Comparison of ENCODE assay signal across 18 cellular contexts in the genomic region with DNA sequence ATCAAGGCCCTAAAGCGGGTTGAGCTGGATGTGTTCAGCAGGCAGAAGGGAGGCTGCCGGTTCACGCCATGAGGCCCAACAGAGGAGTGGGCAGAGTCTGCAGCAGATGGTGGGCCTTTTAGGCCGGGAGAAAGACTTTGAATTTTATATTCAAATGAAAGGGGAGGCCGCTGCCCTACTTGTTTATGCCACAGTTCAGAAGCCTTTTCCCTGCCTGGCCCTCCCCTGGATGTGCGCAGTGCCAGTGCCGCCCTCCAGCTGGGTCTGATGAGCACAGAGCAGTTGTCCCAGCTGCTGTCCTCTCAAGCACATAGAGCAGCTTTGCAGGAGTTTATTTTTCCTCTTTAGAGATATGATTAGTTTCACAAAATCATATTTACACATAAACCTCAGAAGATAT.
"Had no signal": no experiment of that assay in that cellular context is flagged by ENCODE, and none has a peak within 500 bp of the region (broad histone marks: within the 10 kb centered on the region; RNA-seq: fewer than 3 reads in every experiment).

No MANE protein-coding gene starts in this region.

- H3K9me3 ChIP-seq: gastroesophageal sphincter, left lung, SJSA1 had no signal

- H3K36me3 ChIP-seq: left lung, neural progenitor cell, SJSA1 had no signal

- H3K9ac ChIP-seq: neural progenitor cell, parathyroid adenoma had no signal

- H3K4me2 ChIP-seq: neural progenitor cell, smooth muscle cell had no signal

- H3K27ac ChIP-seq: coronary artery, epithelial cell of prostate, gastroesophageal sphincter, left lung, neural progenitor cell, parathyroid adenoma, SJSA1 had no signal

- H3K4me1 ChIP-seq: gastroesophageal sphincter, left lung, neural progenitor cell, parathyroid adenoma, SJSA1 had no signal

- H2AFZ ChIP-seq: neural progenitor cell, parathyroid adenoma had no signal

- H3K4me3 ChIP-seq: coronary artery, gastroesophageal sphincter, left lung, neural progenitor cell, SJSA1, smooth muscle cell had no signal

- H3K27me3 ChIP-seq: gastroesophageal sphincter, neural progenitor cell, SJSA1 had no signal

- ATAC-seq: activated CD4-positive, CD25-positive, alpha-beta regulatory T cell treated with anti-CD3 and anti-CD28 coated beads, Interleukin-2, amount 50 U/mL, for 24 hours; activated CD8-positive, alpha-beta memory T cell treated with anti-CD3 and anti-CD28 coated beads, Interleukin-2, amount 10 ng/mL, durations not matched to agents 7 days and 5 days; gastroesophageal sphincter; left lung; right cardiac atrium had no signal

- DNase-seq: activated CD4-positive, alpha-beta T cell treated with anti-CD3 and anti-CD28 coated beads, Interleukin-2, amount 50 U/mL, for 48 hours; activated CD8-positive, alpha-beta memory T cell treated with anti-CD3 and anti-CD28 coated beads, Interleukin-2, amount 10 ng/mL, durations not matched to agents 7 days and 5 days; activated gamma-delta T cell; activated T-cell treated with anti-CD3 and anti-CD28 coated beads, Interleukin-2, amount 50 U/mL, for 24 hours; aorta; effector memory CD4-positive, alpha-beta T cell; left lung; mesenchymal stem cell; right cardiac atrium; SW 1271 had no signal
